Comparison of ENCODE assay signal across 1 cellular context in genomic region chr1:94962745-94963265, GRCh38.
TF ChIP-seq lines count a peak whose summit lies in the region.

No MANE protein-coding gene starts in this region.

TF ChIP-seq in HepG2, 621 proteins besides CTCF, POLR2A, EP300 and RAD21 (continued from another document and continues in another):
- TF ChIP-seq TARDBP (CRISPR knock-in tag; IDR thresholded peaks at IDR 0.05): peak; percentile 70; the same call in 1 of the 2 replicates
- TF ChIP-seq ZSCAN31 (CRISPR knock-in tag; IDR thresholded peaks at IDR 0.05; ENCODE audit: low read depth): no peak
- no peak for TF ChIP-seq ZNF878 (CRISPR knock-in tag; IDR thresholded peaks at IDR 0.05)
- TF ChIP-seq CBX5 (CRISPR knock-in tag; IDR thresholded peaks at IDR 0.05; ENCODE audit: borderline replicate concordance): peak; percentile 56; the same call in 1 of the 2 replicates
- TF ChIP-seq RFX3 (CRISPR knock-in tag; IDR thresholded peaks at IDR 0.05): no peak
- peak; percentile 52; the same call in 1 of the 2 replicates for TF ChIP-seq ZBTB7B (CRISPR knock-in tag; IDR thresholded peaks at IDR 0.05)
- TF ChIP-seq ZNF501 (CRISPR knock-in tag; IDR thresholded peaks at IDR 0.05): no peak
- no peak for TF ChIP-seq TMF1 (CRISPR knock-in tag; IDR thresholded peaks at IDR 0.05; ENCODE audit: low read depth)
- TF ChIP-seq ZNF557 (CRISPR knock-in tag; IDR thresholded peaks at IDR 0.05): no peak
- TF ChIP-seq ARHGAP35 (CRISPR knock-in tag; IDR thresholded peaks at IDR 0.05; ENCODE audit: borderline replicate concordance): no peak
- no peak for TF ChIP-seq PAF1 (CRISPR knock-in tag; IDR thresholded peaks at IDR 0.05)
- TF ChIP-seq ARNT2 (CRISPR knock-in tag; IDR thresholded peaks at IDR 0.05; ENCODE audit: low read depth): no peak
- peak; percentile 70; the same call in 1 of the 2 replicates for TF ChIP-seq MEF2D (CRISPR knock-in tag; IDR thresholded peaks at IDR 0.05)
- TF ChIP-seq RFX5 (IDR thresholded peaks at IDR 0.05; ENCODE audit: low read depth, low read length): no peak
- TF ChIP-seq ZFP62 (CRISPR knock-in tag; IDR thresholded peaks at IDR 0.05): no peak
- TF ChIP-seq ZNF784 (CRISPR knock-in tag; IDR thresholded peaks at IDR 0.05; ENCODE audit: borderline replicate concordance): no peak
- TF ChIP-seq ERF (CRISPR knock-in tag; IDR thresholded peaks at IDR 0.05): peak; percentile 75
- TF ChIP-seq JUNB (CRISPR knock-in tag; IDR thresholded peaks at IDR 0.05; ENCODE audit: borderline replicate concordance): no peak
- TF ChIP-seq SP4 (CRISPR knock-in tag; IDR thresholded peaks at IDR 0.05): no peak
- TF ChIP-seq TERF1 (CRISPR knock-in tag; IDR thresholded peaks at IDR 0.05): no peak
- no peak for TF ChIP-seq CENPBD1 (CRISPR knock-in tag; IDR thresholded peaks at IDR 0.05; ENCODE audit: borderline replicate concordance, low read depth)
- TF ChIP-seq ZNF547 (CRISPR knock-in tag; IDR thresholded peaks at IDR 0.05): no peak
- TF ChIP-seq FLYWCH1 (CRISPR knock-in tag; IDR thresholded peaks at IDR 0.05): no peak
- no peak for TF ChIP-seq CENPT (CRISPR knock-in tag; IDR thresholded peaks at IDR 0.05; ENCODE audit: low read depth)
- no peak for TF ChIP-seq MBNL3 (CRISPR knock-in tag; conservative IDR thresholded peaks at IDR 0.05)
- TF ChIP-seq GABPB1 (CRISPR knock-in tag; IDR thresholded peaks at IDR 0.05): no peak
- no peak for TF ChIP-seq LRRFIP1 (CRISPR knock-in tag; conservative IDR thresholded peaks at IDR 0.05)
- TF ChIP-seq ZNF816 (CRISPR knock-in tag; IDR thresholded peaks at IDR 0.05; ENCODE audit: borderline replicate concordance): no peak
- TF ChIP-seq RNF219 (CRISPR knock-in tag; IDR thresholded peaks at IDR 0.05): no peak
- peak; percentile 81; the same call in 1 of the 2 replicates for TF ChIP-seq KDM6A (CRISPR knock-in tag; IDR thresholded peaks at IDR 0.05; ENCODE audit: low read depth)
- TF ChIP-seq HMG20B (CRISPR knock-in tag; conservative IDR thresholded peaks at IDR 0.05): no peak
- TF ChIP-seq KDM1A (CRISPR knock-in tag; IDR thresholded peaks at IDR 0.05): no peak
- TF ChIP-seq PHF5A (CRISPR knock-in tag; IDR thresholded peaks at IDR 0.05; ENCODE audit: low read depth, unreplicated experiment): peak; percentile 83
- TF ChIP-seq MAF1 (CRISPR knock-in tag; IDR thresholded peaks at IDR 0.05; ENCODE audit: borderline replicate concordance): no peak
- TF ChIP-seq NFKB2 (CRISPR knock-in tag; IDR thresholded peaks at IDR 0.05; ENCODE audit: borderline replicate concordance): no peak
- peak; percentile 41; the same call in 1 of the 2 replicates for TF ChIP-seq NCOR1 (IDR thresholded peaks at IDR 0.05; ENCODE audit: borderline replicate concordance, low read length)
- TF ChIP-seq ZBTB14 (CRISPR knock-in tag; IDR thresholded peaks at IDR 0.05): no peak
- TF ChIP-seq TFDP1 (CRISPR knock-in tag; IDR thresholded peaks at IDR 0.05; ENCODE audit: borderline replicate concordance): no peak; the same call in 1 of the 2 replicates
- TF ChIP-seq CREB3 (CRISPR knock-in tag; IDR thresholded peaks at IDR 0.05): no peak
- no peak for TF ChIP-seq ZXDC (CRISPR knock-in tag; IDR thresholded peaks at IDR 0.05)
- 0 out of 2 replicates have a peak, but pooled peaks have one; percentile 35 for TF ChIP-seq MAX (IDR thresholded peaks at IDR 0.05)
- TF ChIP-seq AGO2 (optimal IDR thresholded peaks at IDR 0.05; ENCODE audit: low read depth, low read length): no peak
- no peak for TF ChIP-seq MYC (CRISPR knock-in tag; IDR thresholded peaks at IDR 0.05; ENCODE audit: borderline replicate concordance)
- no peak for TF ChIP-seq PRDM4 (CRISPR knock-in tag; IDR thresholded peaks at IDR 0.05; ENCODE audit: borderline replicate concordance)
- no peak for TF ChIP-seq ZNF546 (CRISPR knock-in tag; conservative IDR thresholded peaks at IDR 0.05)
- TF ChIP-seq ZNF691 (CRISPR knock-in tag; IDR thresholded peaks at IDR 0.05; ENCODE audit: borderline replicate concordance, low read depth): 0 out of 2 replicates have a peak, but pooled peaks have one; percentile 42
- TF ChIP-seq NR0B2 (CRISPR knock-in tag; IDR thresholded peaks at IDR 0.05): no peak
- TF ChIP-seq HNRNPL (IDR thresholded peaks at IDR 0.05; ENCODE audit: low read depth, low read length): no peak
- TF ChIP-seq MED1 (CRISPR knock-in tag; IDR thresholded peaks at IDR 0.05): peak; percentile 93
- TF ChIP-seq HCFC1 (IDR thresholded peaks at IDR 0.05; ENCODE audit: low read depth, low read length): no peak
- TF ChIP-seq FOSL2 (CRISPR knock-in tag; IDR thresholded peaks at IDR 0.05): peak; percentile 70
- no peak for TF ChIP-seq ARNT (IDR thresholded peaks at IDR 0.05)
